ENCODE assay signal across 11 cellular contexts in genomic region chr3:48565591-48566400, GRCh38. TPM values are rescaled to one million over a fixed set of nuclear protein-coding genes. Genes with fewer than 3 reads are reported as not detected.
DNase-seq lines count a peak whose midpoint lies in the region; ATAC-seq and TF ChIP-seq lines count a peak whose summit lies in the region.
"Had no signal": no experiment of that assay in that cellular context is flagged by ENCODE, and none has a peak within 500 bp of the region (broad histone marks: within the 10 kb centered on the region; RNA-seq: fewer than 3 reads in every experiment).

No MANE protein-coding gene starts in this region.

- POLR2A ChIA-PET in activated CD4-positive, alpha-beta T cell treated with anti-CD3 and anti-CD28 coated beads, Interleukin-2, amount 10 ng/mL, durations not matched to agents 7 days and 5 days (lab: Charles Lee), result no interaction called here
- POLR2A ChIA-PET in PC-3 (lab: Charles Lee; ENCODE audit: unreplicated experiment), result no interaction called here

- no peaks in the 10 kb centered on the region for H3K9me2 ChIP-seq in PC-3 (replicated peaks; ENCODE audit: low read length)

- H3K4me3 ChIP-seq in PC-3 (ENCODE audit: low read length) (no peak overlapping the region), cardiac fibroblast (replicated peaks in 1 of 2; ENCODE audit: low read depth in 2 of 2, low read length in 2 of 2) (no peak overlapping the region), tibial artery (no peak overlapping the region)

- peak overlapping the region; percentile 27 for H3K4me2 ChIP-seq in PC-3 (ENCODE audit: low read length)

- H3K36me3 ChIP-seq in PC-3 (ENCODE audit: low read depth, low read length), result no peaks in the 10 kb centered on the region
- no peaks in the 10 kb centered on the region for H3K36me3 ChIP-seq in tibial artery

- H3K9me3 ChIP-seq in PC-3 (ENCODE audit: low read length) (no peaks in the 10 kb centered on the region), tibial artery (no peaks in the 10 kb centered on the region)

- H3K27me3 Mint-ChIP-seq in activated CD4-positive, alpha-beta T cell treated with anti-CD3 and anti-CD28 coated beads, Interleukin-2, amount 10 ng/mL, durations not matched to agents 24 days and 14 days, result no peaks in the 10 kb centered on the region
- no peaks in the 10 kb centered on the region for H3K27me3 Mint-ChIP-seq in activated CD4-positive, alpha-beta T cell treated with anti-CD3 and anti-CD28 coated beads, Interleukin-2, amount 10 ng/mL, durations not matched to agents 7 days and 5 days

- peak overlapping the region; percentile 2; the same call in 1 of the 2 replicates for H3K9ac ChIP-seq in PC-3 (ENCODE audit: low read length)

- H2AFZ ChIP-seq in PC-3 (ENCODE audit: low read length), result no peak overlapping the region

- CTCF ChIA-PET in activated CD4-positive, alpha-beta T cell treated with anti-CD3 and anti-CD28 coated beads, Interleukin-2, amount 10 ng/mL, durations not matched to agents 7 days and 5 days (lab: Charles Lee), result interaction anchor here (0.7 to 1.6 kb wide), 2 partner anchors 18 to 324 kb away, joined by 3 read pairs; no protein-coding TSS in a partner anchor
- CTCF ChIA-PET in PC-3 (lab: Charles Lee), result no interaction called here

- H3K27ac ChIP-seq in PC-3 (ENCODE audit: low read length) (peak overlapping the region; percentile 51), tibial artery (no peak overlapping the region)

- peaks cover 13% of the 10 kb centered on the region for H3K4me1 Mint-ChIP-seq in activated CD4-positive, alpha-beta T cell treated with anti-CD3 and anti-CD28 coated beads, Interleukin-2, amount 10 ng/mL, durations not matched to agents 24 days and 14 days
- peaks cover 16% of the 10 kb centered on the region for H3K4me1 Mint-ChIP-seq in activated CD4-positive, alpha-beta T cell treated with anti-CD3 and anti-CD28 coated beads, Interleukin-2, amount 10 ng/mL, durations not matched to agents 7 days and 5 days
- H3K4me1 Mint-ChIP-seq: CD4-positive, CD25-positive, alpha-beta regulatory T cell had no signal

- intact Hi-C loops in activated CD4-positive, alpha-beta T cell treated with anti-CD3 and anti-CD28 coated beads, Interleukin-2, amount 10 ng/mL, durations not matched to agents 24 days and 14 days (cut with micrococcal nuclease), result no loop called here
- intact Hi-C loops in PC-3 (cut with micrococcal nuclease) (no loop called here), tibial artery (cut with DNase I; ENCODE audit: low total_unique reads) (no loop called here)

- H3K36me3 Mint-ChIP-seq in activated CD4-positive, alpha-beta T cell treated with anti-CD3 and anti-CD28 coated beads, Interleukin-2, amount 10 ng/mL, durations not matched to agents 24 days and 14 days (ENCODE audit: low read depth), result no peaks in the 10 kb centered on the region
- H3K36me3 Mint-ChIP-seq in activated CD4-positive, alpha-beta T cell treated with anti-CD3 and anti-CD28 coated beads, Interleukin-2, amount 10 ng/mL, durations not matched to agents 7 days and 5 days (ENCODE audit: low read depth), result no peaks in the 10 kb centered on the region
- H3K36me3 Mint-ChIP-seq: CD4-positive, CD25-positive, alpha-beta regulatory T cell had no signal

- peak; percentile 81 for ATAC-seq in PC-3

- H4K20me1 ChIP-seq in PC-3 (ENCODE audit: low read length), result no peaks in the 10 kb centered on the region

- H3K4me1 ChIP-seq in PC-3 (ENCODE audit: insufficient read depth, low read length) (peaks cover 38% of the 10 kb centered on the region), tibial artery (peaks cover 0 to 12% (median 6%) of the 10 kb centered on the region in 4 donors)

- H3K79me2 ChIP-seq in PC-3 (ENCODE audit: low read length), result no peaks in the 10 kb centered on the region

- DNase-seq in activated CD4-positive, alpha-beta T cell treated with anti-CD3 and anti-CD28 coated beads, Interleukin-2, amount 10 ng/mL, durations not matched to agents 24 days and 14 days, result peak; percentile 62
- DNase-seq in activated CD4-positive, alpha-beta T cell treated with anti-CD3 and anti-CD28 coated beads, Interleukin-2, amount 10 ng/mL, durations not matched to agents 7 days and 5 days, result no peak
- DNase-seq in PC-3 (peak; percentile 85), cardiac fibroblast (ENCODE audit: low read depth in 2 of 2) (peak; percentile 62 to 82), tibial artery (no peak), NCI-H1694 (lab: John Stamatoyannopoulos, UW) (no peak), NCI-H526 treated with DMSO at 0.1 percent for 48 hours (lab: John Stamatoyannopoulos, UW) (no peak)
- peak; percentile 43 for DNase-seq in stimulated activated CD8-positive, alpha-beta memory T cell treated with anti-CD3 and anti-CD28 coated beads, Interleukin-4, amount 100 ng/mL, for 48 hours
- DNase-seq: CD4-positive, CD25-positive, alpha-beta regulatory T cell had no signal

- no peaks in the 10 kb centered on the region for H3K9me3 Mint-ChIP-seq in activated CD4-positive, alpha-beta T cell treated with anti-CD3 and anti-CD28 coated beads, Interleukin-2, amount 10 ng/mL, durations not matched to agents 24 days and 14 days
- no peaks in the 10 kb centered on the region for H3K9me3 Mint-ChIP-seq in activated CD4-positive, alpha-beta T cell treated with anti-CD3 and anti-CD28 coated beads, Interleukin-2, amount 10 ng/mL, durations not matched to agents 7 days and 5 days

- no peaks in the 10 kb centered on the region for H3F3A ChIP-seq in PC-3 (ENCODE audit: low read length, unreplicated experiment)

- H3K27ac Mint-ChIP-seq in activated CD4-positive, alpha-beta T cell treated with anti-CD3 and anti-CD28 coated beads, Interleukin-2, amount 10 ng/mL, durations not matched to agents 24 days and 14 days, result peak overlapping the region; percentile 7
- no peak overlapping the region for H3K27ac Mint-ChIP-seq in activated CD4-positive, alpha-beta T cell treated with anti-CD3 and anti-CD28 coated beads, Interleukin-2, amount 10 ng/mL, durations not matched to agents 7 days and 5 days

- H3K27me3 ChIP-seq in PC-3 (ENCODE audit: low read length) (no peaks in the 10 kb centered on the region), tibial artery (no peaks in the 10 kb centered on the region)

- BruUV-seq in PC-3 (replicated peaks; lab: Mats Ljungman, UMichigan), result no TSS peak

- no peak overlapping the region for H3K4me3 Mint-ChIP-seq in activated CD4-positive, alpha-beta T cell treated with anti-CD3 and anti-CD28 coated beads, Interleukin-2, amount 10 ng/mL, durations not matched to agents 24 days and 14 days
- H3K4me3 Mint-ChIP-seq in activated CD4-positive, alpha-beta T cell treated with anti-CD3 and anti-CD28 coated beads, Interleukin-2, amount 10 ng/mL, durations not matched to agents 7 days and 5 days, result no peak overlapping the region
- H3K4me3 Mint-ChIP-seq: CD4-positive, CD25-positive, alpha-beta regulatory T cell had no signal

- TF ChIP-seq CTCF in PC-3 (conservative IDR thresholded peaks at IDR 0.05; ENCODE audit: low read depth, low read length), result no peak
- no peak for TF ChIP-seq CTCF in cardiac fibroblast (IDR thresholded peaks at IDR 0.05; ENCODE audit: low read depth, low read length)
- no peak for TF ChIP-seq CTCF in tibial artery (IDR thresholded peaks at IDR 0.05)

RNA-seq across cellular contexts. Expression of gene UCN2, which starts 2.2 kb away (rescaled TPM):
- total RNA-seq in activated CD4-positive, alpha-beta T cell treated with anti-CD3 and anti-CD28 coated beads, Interleukin-2, amount 10 ng/mL, durations not matched to agents 24 days and 14 days, result not detected in 2 replicates
- not detected for total RNA-seq in activated CD4-positive, alpha-beta T cell treated with anti-CD3 and anti-CD28 coated beads, Interleukin-2, amount 10 ng/mL, durations not matched to agents 7 days and 5 days
- total RNA-seq in PC-3 (2014; rRNA removed), result 0.81 and 0.91 TPM in 2 replicates
- total RNA-seq: CD4-positive, CD25-positive, alpha-beta regulatory T cell; dermis microvascular lymphatic vessel endothelial cell; T-helper 1 cell treated with Interleukin-12 subunit alpha and Interleukin-12 subunit beta and Interleukin-4 antibody, amounts not matched to agents 30 ng/mL and 1 ng/mL, for 36 hours had no signal

RNA-seq across cellular contexts. Expression of gene PFKFB4, which starts 9.2 kb away (rescaled TPM):
- 38.2 and 44.0 TPM in 2 replicates for total RNA-seq in activated CD4-positive, alpha-beta T cell treated with anti-CD3 and anti-CD28 coated beads, Interleukin-2, amount 10 ng/mL, durations not matched to agents 24 days and 14 days
- 10 to 100 TPM; 21.6 to 24.9 TPM for total RNA-seq in activated CD4-positive, alpha-beta T cell treated with anti-CD3 and anti-CD28 coated beads, Interleukin-2, amount 10 ng/mL, durations not matched to agents 7 days and 5 days
- total RNA-seq in PC-3 (2014; rRNA removed), result 33.5 and 35.2 TPM in 2 replicates

RNA-seq across cellular contexts. Expression of gene COL7A1, which starts 29.3 kb away (rescaled TPM):
- total RNA-seq in activated CD4-positive, alpha-beta T cell treated with anti-CD3 and anti-CD28 coated beads, Interleukin-2, amount 10 ng/mL, durations not matched to agents 24 days and 14 days, result 0.56 and 0.62 TPM in 2 replicates
- 1 to 10 TPM in 1 of 2 experiments, under 1 TPM in 1; 0.52 to 1.3 TPM for total RNA-seq in activated CD4-positive, alpha-beta T cell treated with anti-CD3 and anti-CD28 coated beads, Interleukin-2, amount 10 ng/mL, durations not matched to agents 7 days and 5 days
- 7.9 and 10.6 TPM in 2 replicates for total RNA-seq in PC-3 (2014; rRNA removed)

RNA-seq across cellular contexts. Expression of gene UQCRC1, which starts 43.6 kb away (rescaled TPM):
- 224 and 235 TPM in 2 replicates for total RNA-seq in activated CD4-positive, alpha-beta T cell treated with anti-CD3 and anti-CD28 coated beads, Interleukin-2, amount 10 ng/mL, durations not matched to agents 24 days and 14 days
- 100 to 1,000 TPM; 150 to 157 TPM for total RNA-seq in activated CD4-positive, alpha-beta T cell treated with anti-CD3 and anti-CD28 coated beads, Interleukin-2, amount 10 ng/mL, durations not matched to agents 7 days and 5 days
- total RNA-seq in PC-3 (2014; rRNA removed), result 575 and 622 TPM in 2 replicates

RNA-seq across cellular contexts. Expression of gene TMEM89, which starts 55.8 kb away (rescaled TPM):
- 0.64 and 0.89 TPM in 2 replicates for total RNA-seq in activated CD4-positive, alpha-beta T cell treated with anti-CD3 and anti-CD28 coated beads, Interleukin-2, amount 10 ng/mL, durations not matched to agents 24 days and 14 days
- under 1 TPM; 0.32 to 0.33 TPM for total RNA-seq in activated CD4-positive, alpha-beta T cell treated with anti-CD3 and anti-CD28 coated beads, Interleukin-2, amount 10 ng/mL, durations not matched to agents 7 days and 5 days
- total RNA-seq in PC-3 (2014; rRNA removed), result not detected in 2 replicates
- total RNA-seq: CD4-positive, CD25-positive, alpha-beta regulatory T cell; T-helper 1 cell treated with Interleukin-12 subunit alpha and Interleukin-12 subunit beta and Interleukin-4 antibody, amounts not matched to agents 30 ng/mL and 1 ng/mL, for 36 hours had no signal

Comparison
In these comparisons a context has a peak if more than half of its experiments do, and no peak if none do; other contexts are left out.
1. DNase-seq: peak in activated CD4-positive, alpha-beta T cell treated with anti-CD3 and anti-CD28 coated beads, Interleukin-2, amount 10 ng/mL, durations not matched to agents 24 days and 14 days (single experiment), PC-3 (single experiment), cardiac fibroblast (2 of 2) and stimulated activated CD8-positive, alpha-beta memory T cell treated with anti-CD3 and anti-CD28 coated beads, Interleukin-4, amount 100 ng/mL, for 48 hours (single experiment); none in activated CD4-positive, alpha-beta T cell treated with anti-CD3 and anti-CD28 coated beads, Interleukin-2, amount 10 ng/mL, durations not matched to agents 7 days and 5 days (single experiment), tibial artery (0 of 2), NCI-H1694 (single experiment) and NCI-H526 treated with DMSO at 0.1 percent for 48 hours (single experiment).